20 cellular contexts compared by ENCODE assay signal in genomic region chrX:44155126-44155525, GRCh38.
"Had no signal": no experiment of that assay in that cellular context is flagged by ENCODE, and none has a peak within 500 bp of the region (broad histone marks: within the 10 kb centered on the region; RNA-seq: fewer than 3 reads in every experiment).

No MANE protein-coding gene starts in this region.

- H3K27me3 ChIP-seq: ascending aorta, gastrocnemius medialis, tibial nerve had no signal

- DNase-seq: activated CD4-positive, alpha-beta T cell treated with anti-CD3 and anti-CD28 coated beads, Interleukin-2, amount 50 U/mL, for 1 hour; activated CD4-positive, CD25-positive, alpha-beta regulatory T cell treated with anti-CD3 and anti-CD28 coated beads, Interleukin-2, amount 50 U/mL, for 72 hours; activated CD8-positive, alpha-beta memory T cell treated with anti-CD3 and anti-CD28 coated beads for 24 hours; activated CD8-positive, alpha-beta memory T cell treated with anti-CD3 and anti-CD28 coated beads, Interleukin-2, amount 50 U/mL, for 48 hours; activated effector memory CD4-positive, alpha-beta T cell treated with anti-CD3 and anti-CD28 coated beads, Interleukin-2, amount 50 U/mL, for 16 hours; activated naive CD4-positive, alpha-beta T cell treated with anti-CD3 and anti-CD28 coated beads, Interleukin-2, amount 50 U/mL, for 16 hours; activated T-cell treated with anti-CD3 and anti-CD28 coated beads, Interleukin-2, amount 50 U/mL, for 48 hours; effector CD4-positive, alpha-beta T cell; gastrocnemius medialis; heart left ventricle; left ventricle myocardium superior; nephron progenitor cell; occipital lobe; posterior cingulate gyrus had no signal

- H3K36me3 ChIP-seq: ascending aorta, breast epithelium, gastrocnemius medialis, heart left ventricle, tibial nerve, vagina had no signal

- H3K9me3 ChIP-seq: ascending aorta, breast epithelium, gastrocnemius medialis, heart left ventricle, tibial nerve, vagina had no signal

- H3K27ac Mint-ChIP-seq: nephron progenitor cell; stimulated activated naive CD8-positive, alpha-beta T cell treated with anti-CD3 and anti-CD28 coated beads, Interleukin-15, Interleukin-2, amounts not matched to agents 100 ng/mL and 50 ng/mL, for 24 hours had no signal

- H3K27ac ChIP-seq: ascending aorta, breast epithelium, gastrocnemius medialis, heart left ventricle, tibial nerve, vagina, VCaP had no signal

- H3K4me3 Mint-ChIP-seq: nephron progenitor cell; stimulated activated naive CD8-positive, alpha-beta T cell treated with anti-CD3 and anti-CD28 coated beads, Interleukin-15, Interleukin-2, amounts not matched to agents 100 ng/mL and 50 ng/mL, for 24 hours had no signal

- H3K27me3 Mint-ChIP-seq: stimulated activated naive CD8-positive, alpha-beta T cell treated with anti-CD3 and anti-CD28 coated beads, Interleukin-15, Interleukin-2, amounts not matched to agents 100 ng/mL and 50 ng/mL, for 24 hours had no signal

- H3K4me3 ChIP-seq: ascending aorta, breast epithelium, gastrocnemius medialis, heart left ventricle, tibial nerve, vagina had no signal

- H3K4me1 Mint-ChIP-seq: nephron progenitor cell had no signal

- H3K4me1 ChIP-seq: ascending aorta, breast epithelium, gastrocnemius medialis, tibial nerve, vagina had no signal

- ATAC-seq: gastrocnemius medialis, heart left ventricle, left ventricle myocardium superior had no signal
